Comparison of ENCODE assay signal across 18 cellular contexts in genomic region chr14:69626132-69626500, GRCh38. TPM values are rescaled to one million over a fixed set of nuclear protein-coding genes. Genes with fewer than 3 reads are reported as not detected.
DNase-seq lines count a peak whose midpoint lies in the region; ATAC-seq and TF ChIP-seq lines count a peak whose summit lies in the region.
"Had no signal": no experiment of that assay in that cellular context is flagged by ENCODE, and none has a peak within 500 bp of the region (broad histone marks: within the 10 kb centered on the region; RNA-seq: fewer than 3 reads in every experiment).

No MANE protein-coding gene starts in this region.

- H3F3A ChIP-seq in smooth muscle cell (ENCODE audit: low read depth): no peaks in the 10 kb centered on the region

- no peaks in the 10 kb centered on the region for H3K9me3 ChIP-seq in breast epithelium
- no peaks in the 10 kb centered on the region for H3K9me3 ChIP-seq in smooth muscle cell (replicated peaks; ENCODE audit: low read depth)
- H3K9me3 ChIP-seq in heart left ventricle: no peaks in the 10 kb centered on the region
- H3K9me3 ChIP-seq: colonic mucosa, right lobe of liver had no signal

- H3K27me3 Mint-ChIP-seq in T-helper 2 cell treated with Interferon-gamma antibody and Interleukin-4, amounts not matched to agents 5 μg/mL and 100 μg/mL, for 36 hours (ENCODE audit: low read depth): no peaks in the 10 kb centered on the region
- H3K27me3 Mint-ChIP-seq: type B pancreatic cell had no signal

- peaks cover 81% of the 10 kb centered on the region for H4K20me1 ChIP-seq in smooth muscle cell (ENCODE audit: low read depth)

- H3K9me3 Mint-ChIP-seq in T-helper 2 cell treated with Interferon-gamma antibody and Interleukin-4, amounts not matched to agents 5 μg/mL and 100 μg/mL, for 36 hours: no peaks in the 10 kb centered on the region
- H3K9me3 Mint-ChIP-seq: type B pancreatic cell had no signal

- peak overlapping the region; percentile 67 for H3K4me3 Mint-ChIP-seq in T-helper 2 cell treated with Interferon-gamma antibody and Interleukin-4, amounts not matched to agents 5 μg/mL and 100 μg/mL, for 36 hours
- H3K4me3 Mint-ChIP-seq: type B pancreatic cell had no signal

- H3K4me1 Mint-ChIP-seq in T-helper 2 cell treated with Interferon-gamma antibody and Interleukin-4, amounts not matched to agents 5 μg/mL and 100 μg/mL, for 36 hours (ENCODE audit: low read depth): peaks cover 73% of the 10 kb centered on the region

- TF ChIP-seq CTCF in breast epithelium (IDR thresholded peaks at IDR 0.05) (no peak), smooth muscle cell (IDR thresholded peaks at IDR 0.05; ENCODE audit: borderline replicate concordance, insufficient read depth, poor library complexity, severe bottlenecking) (no peak), heart left ventricle (IDR thresholded peaks at IDR 0.05) (no peak)

- H3K36me3 ChIP-seq in breast epithelium (no peaks in the 10 kb centered on the region), smooth muscle cell (ENCODE audit: low read depth) (no peaks in the 10 kb centered on the region), heart left ventricle (peaks cover 0 to 9% (median 0%) of the 10 kb centered on the region in 9 donors)
- H3K36me3 ChIP-seq: colonic mucosa, right lobe of liver had no signal

- H3K36me3 Mint-ChIP-seq in T-helper 2 cell treated with Interferon-gamma antibody and Interleukin-4, amounts not matched to agents 5 μg/mL and 100 μg/mL, for 36 hours (ENCODE audit: low read depth): peaks cover 4% of the 10 kb centered on the region

- no peaks in the 10 kb centered on the region for H3K27me3 ChIP-seq in breast epithelium
- H3K27me3 ChIP-seq in smooth muscle cell (ENCODE audit: low read depth): no peaks in the 10 kb centered on the region
- no peaks in the 10 kb centered on the region for H3K27me3 ChIP-seq in heart left ventricle
- H3K27me3 ChIP-seq: colonic mucosa, right lobe of liver had no signal

- peaks cover 94% of the 10 kb centered on the region for H3K79me2 ChIP-seq in smooth muscle cell (ENCODE audit: low read depth)

- no peak for TF ChIP-seq POLR2A in breast epithelium (IDR thresholded peaks at IDR 0.05)
- TF ChIP-seq POLR2A in heart left ventricle (IDR thresholded peaks at IDR 0.05): no peak

- peak overlapping the region; percentile 54 to 68 for H3K27ac ChIP-seq in breast epithelium
- H3K27ac ChIP-seq in smooth muscle cell (ENCODE audit: low read depth): peak overlapping the region; percentile 67
- H3K27ac ChIP-seq in heart left ventricle: peak overlapping the region in 4 of 12 donors; percentile 13 to 85 (median 52)
- H3K27ac ChIP-seq: colonic mucosa, RWPE1 had no signal

- peak overlapping the region; percentile 74 for H3K4me2 ChIP-seq in smooth muscle cell

- ATAC-seq in HG02610 (IDR thresholded peaks at IDR 0.05; ENCODE audit: unreplicated experiment): no peak
- ATAC-seq in heart left ventricle: no peak

- 89% methylated on average over 5 of the region's 5 CpGs for WGBS in smooth muscle cell (ENCODE audit: low lambda C conversion rate)
- 80 to 90% (median 86%) methylated on average over 5 of the region's 5 CpGs for WGBS in heart left ventricle, 4 donors

- intact Hi-C loops in breast epithelium (cut with DNase I; ENCODE audit: low total_unique reads): no loop called here
- intact Hi-C loops in heart left ventricle (cut with DNase I): no loop called here

- H3K4me1 ChIP-seq in breast epithelium (peaks cover 1 to 4% of the 10 kb centered on the region in 2 donors), smooth muscle cell (ENCODE audit: low read depth) (peaks cover 37% of the 10 kb centered on the region), heart left ventricle (peaks cover 9 to 99% (median 83%) of the 10 kb centered on the region in 12 donors)

- H2AFZ ChIP-seq in smooth muscle cell (ENCODE audit: low read depth): no peak overlapping the region

- no peak overlapping the region for H3K9ac ChIP-seq in smooth muscle cell (ENCODE audit: low read depth)

- no peak for DNase-seq in T-helper 2 cell treated with Interferon-gamma antibody and Interleukin-4, amounts not matched to agents 5 μg/mL and 100 μg/mL, for 36 hours (ENCODE audit: low spot score)
- DNase-seq in T-helper 2 cell (no peak), OCI-M2 (lab: John Stamatoyannopoulos, UW; ENCODE audit: unreplicated experiment) (peak; percentile 35), breast epithelium (ENCODE audit: low spot score in 2 of 2) (no peak), smooth muscle cell (lab: John Stamatoyannopoulos, UW; ENCODE audit: unreplicated experiment) (no peak), DMS79 (lab: John Stamatoyannopoulos, UW) (no peak), heart left ventricle (no peak)
- DNase-seq: 8988T, colonic mucosa, DMS 273 treated with DMSO at 0.1 percent for 48 hours, foreskin fibroblast, GOT3, NCI-H1092, NCI-H446 treated with DMSO at 0.1 percent for 48 hours had no signal

- H3K27ac Mint-ChIP-seq in T-helper 2 cell treated with Interferon-gamma antibody and Interleukin-4, amounts not matched to agents 5 μg/mL and 100 μg/mL, for 36 hours: peak overlapping the region; percentile 87
- H3K27ac Mint-ChIP-seq: type B pancreatic cell had no signal

- no peak overlapping the region for H3K4me3 ChIP-seq in breast epithelium
- no peak overlapping the region for H3K4me3 ChIP-seq in smooth muscle cell
- no peak overlapping the region for H3K4me3 ChIP-seq in heart left ventricle
- H3K4me3 ChIP-seq: colonic mucosa, right lobe of liver had no signal

RNA-seq across cellular contexts. Expression of gene SUSD6, which starts 14.7 kb away (rescaled TPM):
- total RNA-seq in breast epithelium (10 to 100 TPM; 30.2 to 55.9 (median 55.7) TPM), smooth muscle cell (20.3 and 25.9 TPM in 2 replicates), heart left ventricle (10 to 100 TPM; 17.8 to 49.2 (median 24.8) TPM)
- polyA plus RNA-seq in smooth muscle cell (14.4 and 15.8 TPM in 2 replicates), heart left ventricle (10 to 100 TPM in 1 of 2 donors, 1 to 10 TPM in 1; 5.8 to 18.7 TPM)

RNA-seq across cellular contexts. Expression of gene CCDC177, which starts 51.4 kb away (rescaled TPM):
- total RNA-seq in breast epithelium (under 1 TPM in 2 of 3 donors, not detected in 1; 0.29 to 0.33 TPM), smooth muscle cell (not detected in 2 replicates), heart left ventricle (not detected)
- polyA plus RNA-seq in smooth muscle cell (not detected in 2 replicates), heart left ventricle (under 1 TPM in 1 of 2 donors, not detected in 1; 0.06 TPM)
- total RNA-seq: colonic mucosa had no signal
